ENCODE assay signal across 13 cellular contexts in genomic region chr16:67084345-67085028, GRCh38. TPM values are rescaled to one million over a fixed set of nuclear protein-coding genes. Genes with fewer than 3 reads are reported as not detected.
A peak's percentile ranks its signal among the peaks of the same experiment; 100 is the strongest.
DNase-seq lines count a peak whose midpoint lies in the region; ATAC-seq and TF ChIP-seq lines count a peak whose summit lies in the region.
"Had no signal": no experiment of that assay in that cellular context is flagged by ENCODE, and none has a peak within 500 bp of the region (broad histone marks: within the 10 kb centered on the region; RNA-seq: fewer than 3 reads in every experiment).

No MANE protein-coding gene starts in this region.

- H3K27ac ChIP-seq in dorsolateral prefrontal cortex = no peak overlapping the region
- H3K27ac ChIP-seq: cardiac muscle cell, SJCRH30 had no signal

- TF ChIP-seq CTCF in dorsolateral prefrontal cortex (IDR thresholded peaks at IDR 0.05 in 54 of 56, conservative IDR thresholded peaks at IDR 0.05 in 2 of 56; ENCODE audit: low read depth in 1 of 56, partially characterized antibody in 56 of 56) = no peak

- H3K36me3 ChIP-seq in adipocyte (ENCODE audit: control insufficient read depth, insufficient read depth, low read length, severe bottlenecking) = peaks cover 8% of the 10 kb centered on the region

- peak; percentile 82 for ATAC-seq in GM18498 (IDR thresholded peaks at IDR 0.05; ENCODE audit: unreplicated experiment)
- peak; percentile 46 for ATAC-seq in GM19468 (IDR thresholded peaks at IDR 0.05; ENCODE audit: extremely low read depth, unreplicated experiment)
- peak; percentile 68 for ATAC-seq in HG03354 (IDR thresholded peaks at IDR 0.05; ENCODE audit: poor library complexity, severe bottlenecking, unreplicated experiment)
- ATAC-seq: sciatic nerve had no signal

- H3K9ac ChIP-seq in adipocyte (ENCODE audit: low read length) = no peak overlapping the region

- H3K27me3 ChIP-seq in adipocyte (replicated peaks; ENCODE audit: control insufficient read depth, insufficient read depth, low read length) (no peaks in the 10 kb centered on the region), dorsolateral prefrontal cortex (no peaks in the 10 kb centered on the region)
- H3K27me3 ChIP-seq: cardiac muscle cell, SJCRH30 had no signal

- intact Hi-C loops in dorsolateral prefrontal cortex (cut with DNase I) = no loop called here

- H3K4me3 ChIP-seq in adipocyte (ENCODE audit: low read length) = no peak overlapping the region
- H3K4me3 ChIP-seq in dorsolateral prefrontal cortex = no peak overlapping the region
- H3K4me3 ChIP-seq: cardiac muscle cell, SJCRH30 had no signal

- no peaks in the 10 kb centered on the region for H3K9me3 ChIP-seq in adipocyte (ENCODE audit: control insufficient read depth, low read length)
- H3K9me3 ChIP-seq: SJCRH30 had no signal

- peak; percentile 90 for DNase-seq in adipocyte (ENCODE audit: low read depth)
- DNase-seq in HPDE6-E6E7 (ENCODE audit: extremely low spot score) = no peak
- DNase-seq in superior temporal gyrus (ENCODE audit: extremely low spot score) = no peak
- DNase-seq in DMS 273 treated with DMSO at 0.1 percent for 48 hours (lab: John Stamatoyannopoulos, UW) = no peak
- no peak for DNase-seq in dorsolateral prefrontal cortex
- DNase-seq: activated CD4-positive, CD25-positive, alpha-beta regulatory T cell treated with anti-CD3 and anti-CD28 coated beads, Interleukin-2, amount 50 U/mL, for 72 hours; COR-L47; SJCRH30 had no signal

- peaks cover 19% of the 10 kb centered on the region for H3K4me1 ChIP-seq in adipocyte (ENCODE audit: control insufficient read depth, insufficient read depth, low read length)
- H3K4me1 ChIP-seq: SJCRH30 had no signal

RNA-seq across cellular contexts. Expression of gene PHAF1, which starts 25.3 kb away (rescaled TPM):
- 10 to 100 TPM; 19.1 to 43.4 (median 33.0) TPM for total RNA-seq in dorsolateral prefrontal cortex

RNA-seq across cellular contexts. Expression of gene CBFB, which starts 55.5 kb away (rescaled TPM):
- 10 to 100 TPM; 16.0 to 71.3 (median 36.7) TPM for total RNA-seq in dorsolateral prefrontal cortex
